27 cellular contexts compared by ENCODE assay signal in genomic region chr1:7227654-7228053, GRCh38.
"Had no signal": no experiment of that assay in that cellular context is flagged by ENCODE, and none has a peak within 500 bp of the region (broad histone marks: within the 10 kb centered on the region; RNA-seq: fewer than 3 reads in every experiment).

No MANE protein-coding gene starts in this region.

- H3K9me3 ChIP-seq: adrenal gland, body of pancreas, esophagus squamous epithelium, gastroesophageal sphincter had no signal

- H3K27me3 ChIP-seq: adrenal gland, body of pancreas had no signal

- H3K36me3 ChIP-seq: adrenal gland, esophagus squamous epithelium, gastroesophageal sphincter had no signal

- H3K4me1 ChIP-seq: adrenal gland, body of pancreas, esophagus squamous epithelium, gastroesophageal sphincter had no signal

- DNase-seq: activated CD4-positive, alpha-beta T cell treated with anti-CD3 and anti-CD28 coated beads for 36 hours; activated CD4-positive, alpha-beta T cell treated with anti-CD3 and anti-CD28 coated beads, Interleukin-2, amount 50 U/mL, for 1 hour; activated CD4-positive, alpha-beta T cell treated with anti-CD3 and anti-CD28 coated beads, Interleukin-2, amount 50 U/mL, for 48 hours; activated CD4-positive, CD25-positive, alpha-beta regulatory T cell; activated CD4-positive, CD25-positive, alpha-beta regulatory T cell treated with anti-CD3 and anti-CD28 coated beads, Interleukin-2, amount 50 U/mL, for 72 hours; activated CD8-positive, alpha-beta memory T cell treated with anti-CD3 and anti-CD28 coated beads for 24 hours; activated CD8-positive, alpha-beta T cell treated with anti-CD3 and anti-CD28 coated beads for 36 hours; activated effector memory CD4-positive, alpha-beta T cell treated with anti-CD3 and anti-CD28 coated beads, Interleukin-2, amount 50 U/mL, for 16 hours; activated naive CD4-positive, alpha-beta T cell treated with anti-CD3 and anti-CD28 coated beads for 36 hours; activated naive CD8-positive, alpha-beta T cell treated with anti-CD3 and anti-CD28 coated beads for 36 hours; activated naive CD8-positive, alpha-beta T cell treated with anti-CD3 and anti-CD28 coated beads, Interleukin-2, amount 50 U/mL, for 24 hours; activated T-cell treated with anti-CD3 and anti-CD28 coated beads, Interleukin-2, amount 50 U/mL, for 1 hour; activated T-cell treated with anti-CD3 and anti-CD28 coated beads, Interleukin-2, amount 50 U/mL, for 48 hours; amygdala; aorta; body of pancreas; caudate nucleus; cortex of kidney; dermis blood vessel endothelial cell; effector CD4-positive, alpha-beta T cell; effector memory CD8-positive, alpha-beta T cell; esophagus squamous epithelium; foreskin melanocyte; T-helper 2 cell had no signal

- ATAC-seq: activated CD4-positive, alpha-beta T cell treated with anti-CD3 and anti-CD28 coated beads for 36 hours; activated CD8-positive, alpha-beta T cell treated with anti-CD3 and anti-CD28 coated beads for 36 hours; activated naive CD8-positive, alpha-beta T cell treated with anti-CD3 and anti-CD28 coated beads, Interleukin-2, amount 50 U/mL, for 24 hours; body of pancreas; effector memory CD8-positive, alpha-beta T cell; gastroesophageal sphincter had no signal

- H3K4me3 ChIP-seq: adrenal gland, body of pancreas, esophagus squamous epithelium, gastroesophageal sphincter had no signal

- H3K27ac ChIP-seq: adrenal gland, body of pancreas, epithelial cell of prostate, esophagus squamous epithelium, gastroesophageal sphincter had no signal
